10 cellular contexts compared by ENCODE assay signal in the genomic region with DNA sequence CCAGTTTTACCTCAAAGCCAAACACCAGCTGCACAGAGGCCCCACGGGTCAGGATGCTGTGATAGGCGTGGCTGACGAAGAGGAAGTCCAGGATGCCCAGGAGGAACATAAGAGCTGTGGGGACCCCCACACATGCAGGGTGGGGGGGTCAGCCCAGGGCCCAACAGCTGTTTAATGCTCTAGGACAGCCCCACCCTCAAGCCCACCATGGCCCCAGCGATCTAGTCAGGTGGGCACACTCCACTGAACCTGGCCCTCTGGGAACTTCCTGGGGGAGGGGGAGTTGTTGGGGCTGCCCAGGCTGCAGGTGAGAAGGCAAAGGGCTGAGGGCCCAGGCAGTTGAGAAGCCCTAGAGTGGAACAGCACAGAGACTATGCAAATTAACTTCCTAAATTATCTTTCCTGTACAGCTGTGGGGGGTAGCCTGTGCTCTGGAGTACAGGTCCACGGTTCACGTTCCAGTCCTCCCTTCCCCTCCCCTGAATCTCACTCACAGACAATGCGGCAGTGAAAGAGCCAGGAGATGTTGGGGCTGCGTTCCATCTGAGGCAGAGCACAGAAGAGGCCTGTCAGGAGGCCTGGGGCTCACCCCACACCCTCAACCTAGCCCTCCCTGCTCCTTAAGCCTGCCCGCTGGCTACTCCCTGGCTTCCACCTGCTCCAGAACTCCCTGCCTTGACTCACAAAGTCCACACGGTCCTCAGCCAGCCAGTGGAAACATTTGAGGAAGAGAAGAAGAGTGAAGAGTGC. TPM values are rescaled to one million over a fixed set of nuclear protein-coding genes. Genes with fewer than 3 reads are reported as not detected.
DNase-seq lines count a peak whose midpoint lies in the region; ATAC-seq and TF ChIP-seq lines count a peak whose summit lies in the region.
"Had no signal": no experiment of that assay in that cellular context is flagged by ENCODE, and none has a peak within 500 bp of the region (broad histone marks: within the 10 kb centered on the region; RNA-seq: fewer than 3 reads in every experiment).

No MANE protein-coding gene starts in this region.

- 70 to 74% methylated on average over 6 to 10 of the region's 10 CpGs for WGBS in upper lobe of left lung, 2 donors

- H3K4me3 ChIP-seq in upper lobe of left lung = peak overlapping the region in 3 of 4 donors; percentile 67 to 98 (median 86)

- no peaks in the 10 kb centered on the region for H3K27me3 Mint-ChIP-seq in activated naive CD4-positive, alpha-beta T cell treated with anti-CD3 and anti-CD28 coated beads for 36 hours (ENCODE audit: low read depth)
- H3K27me3 Mint-ChIP-seq in glutamatergic neuron (ENCODE audit: unreplicated experiment) = peaks cover 6% of the 10 kb centered on the region

- TF ChIP-seq EP300 in upper lobe of left lung (IDR thresholded peaks at IDR 0.05) = no peak

- peaks cover 32 to 55% (median 53%) of the 10 kb centered on the region in 4 donors for H3K36me3 ChIP-seq in upper lobe of left lung

- H3K27me3 ChIP-seq in upper lobe of left lung = no peaks in the 10 kb centered on the region
- H3K27me3 ChIP-seq: brain microvascular endothelial cell, right lobe of liver had no signal

- intact Hi-C loops in activated naive CD4-positive, alpha-beta T cell treated with anti-CD3 and anti-CD28 coated beads for 36 hours (cut with micrococcal nuclease) = loop anchor here (5.0 kb wide), 1 partner anchor 130 kb away; a partner anchor contains a TSS

- peaks cover 29% of the 10 kb centered on the region for H3K4me1 Mint-ChIP-seq in activated naive CD4-positive, alpha-beta T cell treated with anti-CD3 and anti-CD28 coated beads for 36 hours (ENCODE audit: low read depth)
- peaks cover 15% of the 10 kb centered on the region for H3K4me1 Mint-ChIP-seq in glutamatergic neuron (ENCODE audit: low read depth, unreplicated experiment)

- peak overlapping the region; percentile 100 for H3K27ac Mint-ChIP-seq in activated naive CD4-positive, alpha-beta T cell treated with anti-CD3 and anti-CD28 coated beads for 36 hours
- peak overlapping the region; percentile 99 for H3K27ac Mint-ChIP-seq in glutamatergic neuron (ENCODE audit: unreplicated experiment)

- H3K9me3 Mint-ChIP-seq in activated naive CD4-positive, alpha-beta T cell treated with anti-CD3 and anti-CD28 coated beads for 36 hours = no peaks in the 10 kb centered on the region
- H3K9me3 Mint-ChIP-seq in glutamatergic neuron (ENCODE audit: unreplicated experiment) = peaks cover 9% of the 10 kb centered on the region

- H3K27ac ChIP-seq in upper lobe of left lung = peak overlapping the region in 3 of 4 donors; percentile 97 to 99 (median 98)
- H3K27ac ChIP-seq: brain microvascular endothelial cell had no signal

- no peak for TF ChIP-seq POLR2A in upper lobe of left lung (IDR thresholded peaks at IDR 0.05)

- no peak for TF ChIP-seq CTCF in glutamatergic neuron (IDR thresholded peaks at IDR 0.05; ENCODE audit: partially characterized antibody, unreplicated experiment)
- TF ChIP-seq CTCF in upper lobe of left lung (IDR thresholded peaks at IDR 0.05) = no peak

- H3K36me3 Mint-ChIP-seq in activated naive CD4-positive, alpha-beta T cell treated with anti-CD3 and anti-CD28 coated beads for 36 hours (ENCODE audit: low read depth) = peaks cover 7% of the 10 kb centered on the region
- no peaks in the 10 kb centered on the region for H3K36me3 Mint-ChIP-seq in glutamatergic neuron (ENCODE audit: unreplicated experiment)

- no peak for DNase-seq in activated naive CD4-positive, alpha-beta T cell treated with anti-CD3 and anti-CD28 coated beads for 36 hours
- DNase-seq in activated naive CD4-positive, alpha-beta T cell (lab: John Stamatoyannopoulos, UW) = no peak
- DNase-seq in NAMALWA (ENCODE audit: low spot score) (peak; percentile 94), glutamatergic neuron (no peak), upper lobe of left lung (no peak), NCI-H1105 treated with DMSO at 0.1 percent for 48 hours (lab: John Stamatoyannopoulos, UW) (no peak), cerebellum (ENCODE audit: low spot score) (no peak)
- DNase-seq: brain microvascular endothelial cell had no signal

- CTCF ChIA-PET in activated naive CD4-positive, alpha-beta T cell treated with anti-CD3 and anti-CD28 coated beads for 36 hours (lab: Charles Lee) = interaction anchor here (1.0 kb wide), 1 partner anchor 15 kb away, joined by 4 read pairs; a partner anchor contains a TSS

- ATAC-seq in upper lobe of left lung (ENCODE audit: low FRiP score in 2 of 2) (no peak), GM18520 (IDR thresholded peaks at IDR 0.05; ENCODE audit: unreplicated experiment) (no peak)

- H3K9me3 ChIP-seq in upper lobe of left lung = no peaks in the 10 kb centered on the region
- H3K9me3 ChIP-seq: right lobe of liver had no signal

- H3K4me1 ChIP-seq in upper lobe of left lung = peaks cover 24 to 33% (median 27%) of the 10 kb centered on the region in 4 donors

- H3K4me3 Mint-ChIP-seq in activated naive CD4-positive, alpha-beta T cell treated with anti-CD3 and anti-CD28 coated beads for 36 hours = peak overlapping the region; percentile 99
- peak overlapping the region; percentile 97 for H3K4me3 Mint-ChIP-seq in glutamatergic neuron (ENCODE audit: unreplicated experiment)

RNA-seq across cellular contexts. Expression of a gene that starts 1.9 kb away (rescaled TPM):
- total RNA-seq in activated naive CD4-positive, alpha-beta T cell treated with anti-CD3 and anti-CD28 coated beads for 36 hours = 10 to 100 TPM; 19.0 to 19.2 TPM
- 54.7 TPM for total RNA-seq in glutamatergic neuron (ENCODE audit: unreplicated experiment)
- 10 to 100 TPM; 31.1 to 70.6 (median 50.0) TPM for total RNA-seq in upper lobe of left lung
- 9.9 TPM for total RNA-seq in cerebellum

RNA-seq across cellular contexts. Expression of a gene that starts 10.3 kb away (rescaled TPM):
- 10 to 100 TPM; 49.3 to 51.6 TPM for total RNA-seq in activated naive CD4-positive, alpha-beta T cell treated with anti-CD3 and anti-CD28 coated beads for 36 hours
- total RNA-seq in glutamatergic neuron (ENCODE audit: unreplicated experiment) (32.9 TPM), upper lobe of left lung (10 to 100 TPM; 15.7 to 78.6 (median 57.1) TPM), cerebellum (18.9 TPM)

RNA-seq across cellular contexts. Expression of a gene that starts 10.5 kb away (rescaled TPM):
- total RNA-seq in activated naive CD4-positive, alpha-beta T cell treated with anti-CD3 and anti-CD28 coated beads for 36 hours = 1,000 to 10,000 TPM; 1,272 to 1,294 TPM
- 560 TPM for total RNA-seq in glutamatergic neuron (ENCODE audit: unreplicated experiment)
- total RNA-seq in upper lobe of left lung = 1,000 to 10,000 TPM in 1 of 6 donors, 100 to 1,000 TPM in 5; 405 to 1,014 (median 590) TPM
- total RNA-seq in cerebellum = 165 TPM

RNA-seq across cellular contexts. Expression of a gene that starts 14.9 kb away (rescaled TPM):
- total RNA-seq in activated naive CD4-positive, alpha-beta T cell treated with anti-CD3 and anti-CD28 coated beads for 36 hours = 1 to 10 TPM; 5.6 to 6.1 TPM
- total RNA-seq in glutamatergic neuron (ENCODE audit: unreplicated experiment) (4.1 TPM), upper lobe of left lung (10 to 100 TPM; 12.6 to 28.5 (median 15.2) TPM), cerebellum (3.6 TPM)

RNA-seq across cellular contexts. Expression of a gene that starts 20.7 kb away (rescaled TPM):
- total RNA-seq in activated naive CD4-positive, alpha-beta T cell treated with anti-CD3 and anti-CD28 coated beads for 36 hours = 10 to 100 TPM; 10.9 to 11.9 TPM
- total RNA-seq in glutamatergic neuron (ENCODE audit: unreplicated experiment) (241 TPM), upper lobe of left lung (10 to 100 TPM; 36.8 to 82.7 (median 45.5) TPM), cerebellum (30.4 TPM)
